ENCODE assay signal across 9 cellular contexts in the genomic region with DNA sequence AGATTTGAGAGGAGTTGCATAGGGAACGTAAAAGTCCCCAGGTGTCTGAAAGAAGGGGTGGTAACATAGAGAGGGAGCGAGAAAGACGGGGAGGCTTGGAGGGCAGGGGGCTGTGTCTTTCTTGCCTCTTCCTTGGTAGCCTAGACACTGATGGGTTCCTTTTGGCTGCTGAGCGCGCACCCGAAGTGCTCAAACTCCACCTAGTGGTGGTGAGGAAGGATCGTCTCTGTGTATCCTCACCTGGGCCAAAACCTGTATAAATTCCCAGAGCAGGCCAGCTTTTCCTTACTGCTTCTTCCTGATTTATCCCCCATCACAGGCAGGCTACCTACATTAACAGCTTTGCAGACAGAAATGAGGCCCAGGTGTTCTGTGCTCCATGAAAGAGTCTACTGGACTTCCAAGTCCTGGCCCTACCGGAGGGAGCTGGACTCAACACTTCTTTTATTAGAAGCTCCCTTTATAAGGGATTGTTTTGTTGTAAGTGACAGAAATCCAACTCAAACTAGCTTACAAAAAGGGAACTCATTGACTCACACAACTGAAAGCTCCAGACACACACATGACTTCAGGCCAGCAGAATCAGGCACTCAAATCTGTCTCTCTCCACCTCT.
DNase-seq lines count a peak whose midpoint lies in the region; ATAC-seq and FAIRE-seq lines count a peak whose summit lies in the region.
"Had no signal": no experiment of that assay in that cellular context is flagged by ENCODE, and none has a peak within 500 bp of the region (broad histone marks: within the 10 kb centered on the region; RNA-seq: fewer than 3 reads in every experiment).

No MANE protein-coding gene starts in this region.

- no peak overlapping the region for H3K4me3 ChIP-seq in ACC112 (ENCODE audit: low read depth, low read length)
- H3K4me3 ChIP-seq: skin epidermis had no signal

- peak; percentile 88 for FAIRE-seq in GM18507 (lab: Jason Lieb, UNC)

- DNase-seq in GM18507 (ENCODE audit: extremely low spot score, insufficient read length, low read depth) (peak; percentile 64), NCI-H1092 treated with DMSO at 0.1 percent for 48 hours (lab: John Stamatoyannopoulos, UW) (peak; percentile 59), T-helper 22 cell (ENCODE audit: low read depth) (peak; percentile 42), astrocyte of the hippocampus (ENCODE audit: low read depth, low spot score) (peak; percentile 80), hippocampal formation (lab: John Stamatoyannopoulos, UW) (peak; percentile 28 to 80), smooth muscle cell of the brain vasculature (ENCODE audit: low read depth, low spot score) (peak; percentile 36)

- no peak overlapping the region for H3K27ac ChIP-seq in ACC112 (ENCODE audit: low read depth, low read length)
- H3K27ac ChIP-seq: skin epidermis had no signal

- no peaks in the 10 kb centered on the region for H3K27me3 ChIP-seq in ACC112 (ENCODE audit: insufficient read depth, low read length)

- no peaks in the 10 kb centered on the region for H3K36me3 ChIP-seq in ACC112 (ENCODE audit: insufficient read depth, low read length)

- H3K4me1 ChIP-seq in ACC112 (ENCODE audit: control insufficient read depth, insufficient read depth, low read length, unreplicated experiment) = peaks cover 5% of the 10 kb centered on the region

- H2AFZ ChIP-seq in ACC112 (ENCODE audit: low read length, unreplicated experiment) = peak overlapping the region; percentile 45

- ATAC-seq in GM21737 (IDR thresholded peaks at IDR 0.05; ENCODE audit: unreplicated experiment) = no peak

- no peaks in the 10 kb centered on the region for H3K79me2 ChIP-seq in ACC112 (ENCODE audit: control insufficient read depth, insufficient read depth, low read length, unreplicated experiment)
